ENCODE assay signal across 27 cellular contexts in genomic region chr21:27647921-27648320, GRCh38.
A peak's percentile ranks its signal among the peaks of the same experiment; 100 is the strongest.
DNase-seq lines count a peak whose midpoint lies in the region; ATAC-seq and TF ChIP-seq lines count a peak whose summit lies in the region.
"Had no signal": no experiment of that assay in that cellular context is flagged by ENCODE, and none has a peak within 500 bp of the region (broad histone marks: within the 10 kb centered on the region; RNA-seq: fewer than 3 reads in every experiment).

No MANE protein-coding gene starts in this region.

- no peak overlapping the region for H3K4me2 ChIP-seq in SK-N-SH
- H3K4me2 ChIP-seq in skeletal muscle satellite cell (ENCODE audit: low read length), result no peak overlapping the region

- in situ Hi-C loops in astrocyte of the spinal cord (cut with HindIII; ENCODE audit: low sequenced_read_pairs), result no loop called here

- H3K27me3 ChIP-seq in SK-N-SH (ENCODE audit: insufficient read depth), result no peaks in the 10 kb centered on the region
- H3K27me3 ChIP-seq in skeletal muscle satellite cell (ENCODE audit: control insufficient read depth, insufficient read depth, low read length), result no peaks in the 10 kb centered on the region
- H3K27me3 ChIP-seq: ascending aorta, esophagus squamous epithelium had no signal

- H3F3A ChIP-seq in SK-N-SH (replicated peaks; ENCODE audit: insufficient read depth), result peaks cover 5% of the 10 kb centered on the region

- H2AFZ ChIP-seq in SK-N-SH (ENCODE audit: low read depth), result no peak overlapping the region; the same call in 1 of the 2 replicates

- H3K36me3 ChIP-seq in SK-N-SH (replicated peaks in 1 of 2; ENCODE audit: control insufficient read depth in 1 of 2, insufficient read depth in 2 of 2, low read length in 1 of 2) (no peaks in the 10 kb centered on the region), skeletal muscle satellite cell (ENCODE audit: insufficient read depth, low read length) (no peaks in the 10 kb centered on the region)
- H3K36me3 ChIP-seq: ascending aorta, esophagus squamous epithelium, left ventricle myocardium inferior had no signal

- H3K9me3 ChIP-seq in SK-N-SH (no peaks in the 10 kb centered on the region), skeletal muscle satellite cell (replicated peaks; ENCODE audit: low read length) (no peaks in the 10 kb centered on the region)
- H3K9me3 ChIP-seq: ascending aorta, esophagus squamous epithelium, left ventricle myocardium inferior had no signal

- ATAC-seq in SK-N-SH treated with all-trans-retinoic acid at 6 μM for 48 hours, result no peak
- no peak for ATAC-seq in HG03439 (IDR thresholded peaks at IDR 0.05; ENCODE audit: unreplicated experiment)
- ATAC-seq: K562; stimulated activated naive CD8-positive, alpha-beta T cell treated with anti-CD3 and anti-CD28 coated beads, Interleukin-15, amount 100 ng/mL, for 72 hours had no signal

- no peaks in the 10 kb centered on the region for H3K79me2 ChIP-seq in SK-N-SH (ENCODE audit: insufficient read depth)

- H4K20me1 ChIP-seq in SK-N-SH (ENCODE audit: insufficient read depth), result no peaks in the 10 kb centered on the region

- 47% methylated on average over 3 of the region's 3 CpGs for WGBS in SK-N-SH (ENCODE audit: low lambda C conversion rate)

- POLR2A ChIA-PET in SK-N-SH (lab: Yijun Ruan, JAX), result no interaction called here

- no peak for TF ChIP-seq EP300 in SK-N-SH (IDR thresholded peaks at IDR 0.05; ENCODE audit: borderline replicate concordance in 1 of 2, low read depth in 1 of 2, low read length in 1 of 2)

- H3K4me3 ChIP-seq in SK-N-SH (ENCODE audit: low read depth in 2 of 2, low read length in 1 of 2) (no peak overlapping the region), astrocyte of the spinal cord (ENCODE audit: low read depth, low read length) (no peak overlapping the region), fibroblast of villous mesenchyme (ENCODE audit: low read depth, low read length) (no peak overlapping the region), skeletal muscle satellite cell (ENCODE audit: low read length) (no peak overlapping the region)
- H3K4me3 ChIP-seq: ascending aorta, esophagus squamous epithelium, K562, left ventricle myocardium inferior had no signal

- peak overlapping the region; percentile 75; the same call in 1 of the 2 replicates for H3K9ac ChIP-seq in SK-N-SH
- peak overlapping the region; percentile 76 for H3K9ac ChIP-seq in skeletal muscle satellite cell (ENCODE audit: low read depth, low read length)

- DNase-seq in SK-N-SH, result no peak
- DNase-seq in astrocyte of the spinal cord (ENCODE audit: low read depth, low spot score), result peak; percentile 12
- peak; percentile 20 for DNase-seq in fibroblast of villous mesenchyme (ENCODE audit: low read depth)
- DNase-seq in T1000 (lab: John Stamatoyannopoulos, UW), result no peak
- DNase-seq in stimulated activated naive CD4-positive, alpha-beta T cell treated with Interleukin-2 at 50 U/mL for 16 hours (lab: John Stamatoyannopoulos, UW), result no peak
- DNase-seq: activated B cell treated with CpG ODN at 0.5 μM for 24 hours; activated CD4-positive, alpha-beta T cell treated with anti-CD3 and anti-CD28 coated beads, Interleukin-2, amount 10 ng/mL, durations not matched to agents 7 days and 5 days; activated effector memory CD4-positive, alpha-beta T cell treated with Interleukin-2 at 50 U/mL for 16 hours; activated naive CD8-positive, alpha-beta T cell treated with anti-CD3 and anti-CD28 coated beads, Interleukin-2, amount 10 ng/mL, durations not matched to agents 7 days and 5 days; C1 segment of cervical spinal cord; esophagus squamous epithelium; GF-D8; left ventricle myocardium inferior; NCI-H1092 treated with DMSO at 0.1 percent for 48 hours; NCI-H2029; NCI-H524 treated with DMSO at 0.1 percent for 48 hours; NK-92 treated with Interleukin-12 subunit alpha and Interleukin-12 subunit beta, amount 100 ng/mL, for 24 hours; SIG-M5; stimulated activated CD4-positive, alpha-beta T cell treated with anti-CD3 and anti-CD28 coated beads, Interleukin-2, amount 100 ng/mL, for 24 hours; stimulated activated naive CD8-positive, alpha-beta T cell treated with anti-CD3 and anti-CD28 coated beads, Interleukin-15, amount 100 ng/mL, for 72 hours; T-helper 9 cell had no signal

- no peak for TF ChIP-seq RAD21 in SK-N-SH (IDR thresholded peaks at IDR 0.05; ENCODE audit: low read length)

- CTCF ChIA-PET in SK-N-SH (lab: Yijun Ruan, JAX), result no interaction called here

- H3K27ac ChIP-seq in SK-N-SH (ENCODE audit: low read depth in 2 of 2, low read length in 1 of 2), result peak overlapping the region in 1 of 2 experiments; percentile 94; a peak in 2 of 4 replicates
- H3K27ac ChIP-seq: 22Rv1, ascending aorta, esophagus squamous epithelium, left ventricle myocardium inferior had no signal

- peaks cover 0 to 6% of the 10 kb centered on the region in 2 experiments; a peak in 2 of 4 replicates for H3K4me1 ChIP-seq in SK-N-SH (ENCODE audit: control insufficient read depth in 1 of 2, insufficient read depth in 2 of 2, low read depth in 1 of 2, low read length in 1 of 2)
- H3K4me1 ChIP-seq in skeletal muscle satellite cell (ENCODE audit: control insufficient read depth, insufficient read depth, low read length), result peaks cover 50% of the 10 kb centered on the region
- H3K4me1 ChIP-seq: ascending aorta, left ventricle myocardium inferior had no signal

- no peaks in the 10 kb centered on the region for H3K9me2 ChIP-seq in SK-N-SH

- TF ChIP-seq CTCF in SK-N-SH (IDR thresholded peaks at IDR 0.05) (no peak), astrocyte of the spinal cord (IDR thresholded peaks at IDR 0.05; ENCODE audit: low read depth, low read length) (no peak), fibroblast of villous mesenchyme (IDR thresholded peaks at IDR 0.05; ENCODE audit: insufficient read depth, low read depth, low read length) (no peak)

TF ChIP-seq in SK-N-SH, 30 proteins besides CTCF, POLR2A, EP300 and RAD21:
- TF ChIP-seq USF1 (IDR thresholded peaks at IDR 0.05; ENCODE audit: borderline replicate concordance, low read depth), result no peak
- no peak for TF ChIP-seq RFX5 (IDR thresholded peaks at IDR 0.05; ENCODE audit: low read length)
- TF ChIP-seq NFIC (IDR thresholded peaks at IDR 0.05; ENCODE audit: borderline replicate concordance), result no peak
- TF ChIP-seq RCOR1 (IDR thresholded peaks at IDR 0.05; ENCODE audit: low read length), result no peak
- TF ChIP-seq TEAD4 (IDR thresholded peaks at IDR 0.05; ENCODE audit: borderline replicate concordance, insufficient read depth), result no peak
- TF ChIP-seq FOXJ3 (CRISPR knock-in tag; IDR thresholded peaks at IDR 0.05), result no peak
- TF ChIP-seq GABPA (IDR thresholded peaks at IDR 0.05; ENCODE audit: low read depth), result no peak
- TF ChIP-seq JUND (IDR thresholded peaks at IDR 0.05), result no peak
TF ChIP-seq in SK-N-SH: peak in this region for 0.

TF ChIP-seq in SK-N-SH treated with all-trans-retinoic acid at 6 μM for 48 hours, 23 proteins besides CTCF, POLR2A, EP300 and RAD21:
- TF ChIP-seq ESRRG (CRISPR knock-in tag; IDR thresholded peaks at IDR 0.05), result no peak
- no peak for TF ChIP-seq GLIS3 (CRISPR knock-in tag; IDR thresholded peaks at IDR 0.05)
- no peak for TF ChIP-seq ZNF70 (CRISPR knock-in tag; IDR thresholded peaks at IDR 0.05)
- no peak for TF ChIP-seq PATZ1 (CRISPR knock-in tag; IDR thresholded peaks at IDR 0.05; ENCODE audit: borderline replicate concordance)
- TF ChIP-seq POU6F1 (CRISPR knock-in tag; IDR thresholded peaks at IDR 0.05; ENCODE audit: borderline replicate concordance, low read depth), result no peak
- no peak for TF ChIP-seq ZFP3 (CRISPR knock-in tag; IDR thresholded peaks at IDR 0.05)
- no peak for TF ChIP-seq ZC3H10 (CRISPR knock-in tag; IDR thresholded peaks at IDR 0.05)
- no peak for TF ChIP-seq ZNF565 (CRISPR knock-in tag; conservative IDR thresholded peaks at IDR 0.05; ENCODE audit: low read depth)
- no peak for TF ChIP-seq CSRNP3 (CRISPR knock-in tag; IDR thresholded peaks at IDR 0.05)
- no peak for TF ChIP-seq BACH2 (CRISPR knock-in tag; IDR thresholded peaks at IDR 0.05; ENCODE audit: borderline replicate concordance)

Comparison
In these comparisons a context has a peak if more than half of its experiments do, and no peak if none do; other contexts are left out.
1. DNase-seq: peak in astrocyte of the spinal cord (single experiment) and fibroblast of villous mesenchyme (single experiment); none in SK-N-SH (single experiment), T1000 (single experiment) and stimulated activated naive CD4-positive, alpha-beta T cell treated with Interleukin-2 at 50 U/mL for 16 hours (single experiment).